ENCODE assay signal across 22 cellular contexts in genomic region chr7:151451156-151451555, GRCh38. TPM values are rescaled to one million over a fixed set of nuclear protein-coding genes. Genes with fewer than 3 reads are reported as not detected.
DNase-seq lines count a peak whose midpoint lies in the region; ATAC-seq and TF ChIP-seq lines count a peak whose summit lies in the region.
"Had no signal": no experiment of that assay in that cellular context is flagged by ENCODE, and none has a peak within 500 bp of the region (broad histone marks: within the 10 kb centered on the region; RNA-seq: fewer than 3 reads in every experiment).

No MANE protein-coding gene starts in this region.

- H3K9me3 Mint-ChIP-seq in activated naive CD8-positive, alpha-beta T cell treated with anti-CD3 and anti-CD28 coated beads, Interleukin-2, amount 10 ng/mL, durations not matched to agents 7 days and 5 days = no peaks in the 10 kb centered on the region
- no peaks in the 10 kb centered on the region for H3K9me3 Mint-ChIP-seq in activated naive CD8-positive, alpha-beta T cell treated with anti-CD3 and anti-CD28 coated beads, Interleukin-2, amount 50 U/mL, for 24 hours
- no peaks in the 10 kb centered on the region for H3K9me3 Mint-ChIP-seq in chondrocyte (ENCODE audit: low read depth)
- H3K9me3 Mint-ChIP-seq in nephron = no peaks in the 10 kb centered on the region
- no peaks in the 10 kb centered on the region for H3K9me3 Mint-ChIP-seq in type B pancreatic cell
- H3K9me3 Mint-ChIP-seq: CD4-positive, alpha-beta T cell; GM23338 had no signal

- no peak for ATAC-seq in activated naive CD8-positive, alpha-beta T cell treated with anti-CD3 and anti-CD28 coated beads, Interleukin-2, amount 10 ng/mL, durations not matched to agents 7 days and 5 days (ENCODE audit: low read depth)
- no peak for ATAC-seq in activated naive CD8-positive, alpha-beta T cell treated with anti-CD3 and anti-CD28 coated beads, Interleukin-2, amount 50 U/mL, for 24 hours
- ATAC-seq: A549, GM23338 had no signal

- peaks cover 14% of the 10 kb centered on the region for H3K4me1 Mint-ChIP-seq in activated naive CD8-positive, alpha-beta T cell treated with anti-CD3 and anti-CD28 coated beads, Interleukin-2, amount 10 ng/mL, durations not matched to agents 7 days and 5 days
- H3K4me1 Mint-ChIP-seq in activated naive CD8-positive, alpha-beta T cell treated with anti-CD3 and anti-CD28 coated beads, Interleukin-2, amount 50 U/mL, for 24 hours = peaks cover 6% of the 10 kb centered on the region
- peaks cover 4% of the 10 kb centered on the region for H3K4me1 Mint-ChIP-seq in chondrocyte (ENCODE audit: low read depth)
- H3K4me1 Mint-ChIP-seq in nephron = peaks cover 17% of the 10 kb centered on the region
- H3K4me1 Mint-ChIP-seq in type B pancreatic cell (ENCODE audit: unreplicated experiment) = peaks cover 21% of the 10 kb centered on the region

- no peak for TF ChIP-seq CTCF in chondrocyte (IDR thresholded peaks at IDR 0.05)
- no peak for TF ChIP-seq CTCF in nephron (IDR thresholded peaks at IDR 0.05; ENCODE audit: unreplicated experiment in 3 of 3)
- TF ChIP-seq CTCF in type B pancreatic cell (conservative IDR thresholded peaks at IDR 0.05) = no peak

- no peak overlapping the region for H3K4me3 Mint-ChIP-seq in activated naive CD8-positive, alpha-beta T cell treated with anti-CD3 and anti-CD28 coated beads, Interleukin-2, amount 10 ng/mL, durations not matched to agents 7 days and 5 days
- H3K4me3 Mint-ChIP-seq in activated naive CD8-positive, alpha-beta T cell treated with anti-CD3 and anti-CD28 coated beads, Interleukin-2, amount 50 U/mL, for 24 hours = no peak overlapping the region
- H3K4me3 Mint-ChIP-seq in chondrocyte (ENCODE audit: unreplicated experiment) (no peak overlapping the region), nephron (no peak overlapping the region), type B pancreatic cell (no peak overlapping the region)
- H3K4me3 Mint-ChIP-seq: GM23338 had no signal

- H3K27me3 Mint-ChIP-seq in activated naive CD8-positive, alpha-beta T cell treated with anti-CD3 and anti-CD28 coated beads, Interleukin-2, amount 10 ng/mL, durations not matched to agents 7 days and 5 days = peaks cover 7% of the 10 kb centered on the region
- peaks cover 3% of the 10 kb centered on the region for H3K27me3 Mint-ChIP-seq in activated naive CD8-positive, alpha-beta T cell treated with anti-CD3 and anti-CD28 coated beads, Interleukin-2, amount 50 U/mL, for 24 hours
- H3K27me3 Mint-ChIP-seq in chondrocyte (ENCODE audit: low read depth) = peaks cover 7% of the 10 kb centered on the region
- peaks cover 13% of the 10 kb centered on the region for H3K27me3 Mint-ChIP-seq in nephron (ENCODE audit: low read depth)
- H3K27me3 Mint-ChIP-seq in type B pancreatic cell = peaks cover 3% of the 10 kb centered on the region

- POLR2A ChIA-PET in activated naive CD8-positive, alpha-beta T cell treated with anti-CD3 and anti-CD28 coated beads, Interleukin-2, amount 10 ng/mL, durations not matched to agents 7 days and 5 days (lab: Charles Lee) = no interaction called here

- no peaks in the 10 kb centered on the region for H3K36me3 Mint-ChIP-seq in activated naive CD8-positive, alpha-beta T cell treated with anti-CD3 and anti-CD28 coated beads, Interleukin-2, amount 10 ng/mL, durations not matched to agents 7 days and 5 days
- H3K36me3 Mint-ChIP-seq in activated naive CD8-positive, alpha-beta T cell treated with anti-CD3 and anti-CD28 coated beads, Interleukin-2, amount 50 U/mL, for 24 hours (ENCODE audit: low read depth) = no peaks in the 10 kb centered on the region
- H3K36me3 Mint-ChIP-seq in chondrocyte (ENCODE audit: low read depth) = no peaks in the 10 kb centered on the region
- no peaks in the 10 kb centered on the region for H3K36me3 Mint-ChIP-seq in nephron (ENCODE audit: low read depth)
- H3K36me3 Mint-ChIP-seq in type B pancreatic cell = no peaks in the 10 kb centered on the region

- peak overlapping the region; percentile 6 for H3K27ac Mint-ChIP-seq in activated naive CD8-positive, alpha-beta T cell treated with anti-CD3 and anti-CD28 coated beads, Interleukin-2, amount 10 ng/mL, durations not matched to agents 7 days and 5 days
- no peak overlapping the region for H3K27ac Mint-ChIP-seq in activated naive CD8-positive, alpha-beta T cell treated with anti-CD3 and anti-CD28 coated beads, Interleukin-2, amount 50 U/mL, for 24 hours
- H3K27ac Mint-ChIP-seq in chondrocyte (ENCODE audit: unreplicated experiment) = no peak overlapping the region
- peak overlapping the region; percentile 2 to 10 (median 4) for H3K27ac Mint-ChIP-seq in nephron
- no peak overlapping the region for H3K27ac Mint-ChIP-seq in type B pancreatic cell
- H3K27ac Mint-ChIP-seq: CD4-positive, alpha-beta T cell; GM23338 had no signal

- peak; percentile 24 for DNase-seq in activated naive CD8-positive, alpha-beta T cell treated with anti-CD3 and anti-CD28 coated beads, Interleukin-2, amount 10 ng/mL, durations not matched to agents 7 days and 5 days
- DNase-seq in activated naive CD8-positive, alpha-beta T cell treated with anti-CD3 and anti-CD28 coated beads, Interleukin-2, amount 50 U/mL, for 24 hours = no peak
- DNase-seq in chondrocyte (ENCODE audit: low spot score) (peak; percentile 68), type B pancreatic cell (ENCODE audit: extremely low spot score, unreplicated experiment) (peak; percentile 27), amygdala (lab: John Stamatoyannopoulos, UW) (no peak), NCI-H446 (lab: John Stamatoyannopoulos, UW) (no peak)
- DNase-seq: AML-193, DMS53, HCEC 1CT, IMR-90, MM.1S, NCI-H2029, NCI-H446 treated with DMSO at 0.1 percent for 48 hours, NCI-H526, NCI-H82, PC-9, SHP77 treated with DMSO at 0.1 percent for 48 hours had no signal

RNA-seq across cellular contexts. Expression of gene CRYGN, which starts 11.2 kb away (rescaled TPM):
- total RNA-seq in activated naive CD8-positive, alpha-beta T cell treated with anti-CD3 and anti-CD28 coated beads, Interleukin-2, amount 10 ng/mL, durations not matched to agents 7 days and 5 days = under 1 TPM; 0.25 to 0.91 TPM
- not detected in 3 replicates for total RNA-seq in chondrocyte
- 0.67 and 1.3 TPM in 2 replicates for total RNA-seq in type B pancreatic cell (ENCODE audit: low replicate concordance)
- total RNA-seq: G401, IMR-90 had no signal

RNA-seq across cellular contexts. Expression of gene WDR86, which starts 41.3 kb away (rescaled TPM):
- total RNA-seq in activated naive CD8-positive, alpha-beta T cell treated with anti-CD3 and anti-CD28 coated beads, Interleukin-2, amount 10 ng/mL, durations not matched to agents 7 days and 5 days = 1 to 10 TPM; 2.1 to 4.0 TPM
- total RNA-seq in chondrocyte (not detected in 3 replicates), type B pancreatic cell (ENCODE audit: low replicate concordance) (13.0 and 83.0 TPM in 2 replicates)
- total RNA-seq: IMR-90 had no signal

Comparison
In these comparisons a context has a peak if more than half of its experiments do, and no peak if none do; other contexts are left out.
1. DNase-seq: peak in activated naive CD8-positive, alpha-beta T cell treated with anti-CD3 and anti-CD28 coated beads, Interleukin-2, amount 10 ng/mL, durations not matched to agents 7 days and 5 days (single experiment), chondrocyte (single experiment) and type B pancreatic cell (single experiment); none in activated naive CD8-positive, alpha-beta T cell treated with anti-CD3 and anti-CD28 coated beads, Interleukin-2, amount 50 U/mL, for 24 hours (single experiment), amygdala (0 of 56) and NCI-H446 (0 of 2).
2. H3K27ac Mint-ChIP-seq: peak in activated naive CD8-positive, alpha-beta T cell treated with anti-CD3 and anti-CD28 coated beads, Interleukin-2, amount 10 ng/mL, durations not matched to agents 7 days and 5 days (single experiment) and nephron (3 of 3); none in activated naive CD8-positive, alpha-beta T cell treated with anti-CD3 and anti-CD28 coated beads, Interleukin-2, amount 50 U/mL, for 24 hours (single experiment), chondrocyte (single experiment) and type B pancreatic cell (single experiment).